Comparison of ENCODE assay signal across 8 cellular contexts in genomic region chr3:50321146-50321843, GRCh38. TPM values are rescaled to one million over a fixed set of nuclear protein-coding genes. Genes with fewer than 3 reads are reported as not detected.
A peak's percentile ranks its signal among the peaks of the same experiment; 100 is the strongest.
DNase-seq lines count a peak whose midpoint lies in the region; ATAC-seq and TF ChIP-seq lines count a peak whose summit lies in the region.

No MANE protein-coding gene starts in this region.

- peaks cover 46% of the 10 kb centered on the region for H3K4me1 Mint-ChIP-seq in activated naive CD4-positive, alpha-beta T cell treated with anti-CD3 and anti-CD28 coated beads, Interleukin-2, amount 10 ng/mL, durations not matched to agents 7 days and 5 days

- WGBS in suprapubic skin = no CpG with 5 or more reads among the region's 68 CpGs

- H3K36me3 Mint-ChIP-seq in activated naive CD4-positive, alpha-beta T cell treated with anti-CD3 and anti-CD28 coated beads, Interleukin-2, amount 10 ng/mL, durations not matched to agents 7 days and 5 days = peaks cover 7% of the 10 kb centered on the region

- peak overlapping the region; percentile 62 for H3K4me3 ChIP-seq in H7 (ENCODE audit: insufficient read depth, low read depth, low read length)
- H3K4me3 ChIP-seq in Loucy (ENCODE audit: low read length, poor library complexity, severe bottlenecking) = peak overlapping the region; percentile 78
- peak overlapping the region; percentile 93 for H3K4me3 ChIP-seq in suprapubic skin

- DNase-seq in H7 (peak; percentile 98), SK-MEL-5 (ENCODE audit: low read depth, low spot score) (peak; percentile 89), globus pallidus (ENCODE audit: low spot score) (peak; percentile 89), omental fat pad (ENCODE audit: low spot score) (peak; percentile 67), suprapubic skin (ENCODE audit: low spot score in 2 of 2) (peak; percentile 92 to 95)
- peak; percentile 90 for DNase-seq in activated naive CD4-positive, alpha-beta T cell treated with anti-CD3 and anti-CD28 coated beads, Interleukin-2, amount 10 ng/mL, durations not matched to agents 7 days and 5 days

- TF ChIP-seq CTCF in Loucy (conservative IDR thresholded peaks at IDR 0.05; ENCODE audit: low read length) (no peak), omental fat pad (IDR thresholded peaks at IDR 0.05) (peak in 1 of 3 donors; percentile 30), suprapubic skin (IDR thresholded peaks at IDR 0.05) (no peak)

- peak overlapping the region; percentile 94 for H3K4me3 Mint-ChIP-seq in activated naive CD4-positive, alpha-beta T cell treated with anti-CD3 and anti-CD28 coated beads, Interleukin-2, amount 10 ng/mL, durations not matched to agents 7 days and 5 days

- H3K27ac Mint-ChIP-seq in activated naive CD4-positive, alpha-beta T cell treated with anti-CD3 and anti-CD28 coated beads, Interleukin-2, amount 10 ng/mL, durations not matched to agents 7 days and 5 days = peak overlapping the region; percentile 91

- in situ Hi-C loops in SK-MEL-5 (cut with HindIII; ENCODE audit: low pct_unique_long_range_greater_than_20kb, low sequenced_read_pairs) = no loop called here

- H3K9me2 ChIP-seq in Loucy (replicated peaks; ENCODE audit: low read depth, low read length) = no peaks in the 10 kb centered on the region

- H3K27me3 ChIP-seq in H7 (ENCODE audit: control insufficient read depth, insufficient read depth, low read length) (no peaks in the 10 kb centered on the region), Loucy (ENCODE audit: insufficient read depth, low read length, poor library complexity, severe bottlenecking) (no peaks in the 10 kb centered on the region), suprapubic skin (no peaks in the 10 kb centered on the region)

- H3K9me3 Mint-ChIP-seq in activated naive CD4-positive, alpha-beta T cell treated with anti-CD3 and anti-CD28 coated beads, Interleukin-2, amount 10 ng/mL, durations not matched to agents 7 days and 5 days = no peaks in the 10 kb centered on the region

- no peaks in the 10 kb centered on the region for H3F3A ChIP-seq in Loucy (ENCODE audit: low read depth)

- no peak for TF ChIP-seq POLR2A in suprapubic skin (IDR thresholded peaks at IDR 0.05)

- peak overlapping the region; percentile 95 for H3K4me2 ChIP-seq in Loucy (ENCODE audit: low read depth, low read length, poor library complexity, severe bottlenecking)

- H2AFZ ChIP-seq in Loucy (ENCODE audit: low read length) = peak overlapping the region; percentile 98

- H3K27ac ChIP-seq in suprapubic skin = peak overlapping the region; percentile 96

- peak; percentile 81 for ATAC-seq in omental fat pad (ENCODE audit: low FRiP score)

- peaks cover 15% of the 10 kb centered on the region for H4K20me1 ChIP-seq in Loucy (ENCODE audit: insufficient read depth, low read length, poor library complexity, severe bottlenecking)

- H3K9me3 ChIP-seq in ES-I3 (ENCODE audit: control insufficient read depth, insufficient read depth, low read length) (no peaks in the 10 kb centered on the region), Loucy (ENCODE audit: insufficient read depth, low read depth, low read length) (no peaks in the 10 kb centered on the region), suprapubic skin (no peaks in the 10 kb centered on the region)

- H3K79me2 ChIP-seq in Loucy (ENCODE audit: insufficient read depth, low read length) = peaks cover 31% of the 10 kb centered on the region

- CTCF ChIA-PET in activated naive CD4-positive, alpha-beta T cell treated with anti-CD3 and anti-CD28 coated beads, Interleukin-2, amount 10 ng/mL, durations not matched to agents 7 days and 5 days (lab: Charles Lee) = interaction anchor here (0.7 to 2.2 kb wide), 3 partner anchors 9 to 30 kb away, joined by 3 to 8 read pairs (median 4); partner anchors contain the start of genes HYAL3 and NAA80

- H3K27me3 Mint-ChIP-seq in activated naive CD4-positive, alpha-beta T cell treated with anti-CD3 and anti-CD28 coated beads, Interleukin-2, amount 10 ng/mL, durations not matched to agents 7 days and 5 days = no peaks in the 10 kb centered on the region

- H3K4me1 ChIP-seq in ES-I3 (ENCODE audit: insufficient read depth, low read length) (peaks cover 36% of the 10 kb centered on the region; the same call in 1 of the 2 replicates), Loucy (ENCODE audit: insufficient read depth, low read length, poor library complexity, severe bottlenecking) (peaks cover 39% of the 10 kb centered on the region), suprapubic skin (peaks cover 84% of the 10 kb centered on the region)

- TF ChIP-seq EP300 in suprapubic skin (IDR thresholded peaks at IDR 0.05) = no peak

- H3K36me3 ChIP-seq in ES-I3 (ENCODE audit: insufficient read depth, low read length) (peaks cover 9% of the 10 kb centered on the region), H7 (replicated peaks; ENCODE audit: control insufficient read depth, insufficient read depth, low read length) (peaks cover 35% of the 10 kb centered on the region), Loucy (ENCODE audit: insufficient read depth, low read length) (no peaks in the 10 kb centered on the region), suprapubic skin (peaks cover 31% of the 10 kb centered on the region)

- H3K9ac ChIP-seq in ES-I3 (ENCODE audit: low read depth, low read length) = peak overlapping the region; percentile 89
- peak overlapping the region; percentile 77 for H3K9ac ChIP-seq in Loucy (ENCODE audit: low read depth, low read length, poor library complexity, severe bottlenecking)

RNA-seq across cellular contexts. Expression of gene HYAL2, which starts 1.2 kb away (rescaled TPM):
- 122 TPM in 2 replicates for total RNA-seq in H7 (2014; rRNA removed; shearing (Covaris generic))
- 78.5 and 86.4 TPM in 2 replicates for total RNA-seq in SK-MEL-5 (2014; rRNA removed; shearing (Covaris generic))
- polyA plus RNA-seq in SK-MEL-5 (2015; cell fraction: cytosol; rRNA removed) = 114 and 116 TPM in 2 replicates
- polyA plus RNA-seq in SK-MEL-5 (2015; cell fraction: nucleus; rRNA removed) = 16.3 and 32.5 TPM in 2 replicates
- total RNA-seq in omental fat pad (100 to 1,000 TPM; 106 to 348 (median 175) TPM), suprapubic skin (10 to 100 TPM; 47.7 to 87.0 (median 80.3) TPM)

RNA-seq across cellular contexts. Expression of gene TUSC2, which starts 6.7 kb away (rescaled TPM):
- 36.3 and 42.1 TPM in 2 replicates for total RNA-seq in H7 (2014; rRNA removed; shearing (Covaris generic))
- total RNA-seq in SK-MEL-5 (2014; rRNA removed; shearing (Covaris generic)) = 32.4 and 34.4 TPM in 2 replicates
- 110 and 113 TPM in 2 replicates for polyA plus RNA-seq in SK-MEL-5 (2015; cell fraction: cytosol; rRNA removed)
- polyA plus RNA-seq in SK-MEL-5 (2015; cell fraction: nucleus; rRNA removed) = 18.0 and 21.6 TPM in 2 replicates
- 10 to 100 TPM; 13.7 to 28.8 (median 22.8) TPM for total RNA-seq in omental fat pad
- total RNA-seq in suprapubic skin = 10 to 100 TPM; 12.8 to 21.7 (median 17.4) TPM

RNA-seq across cellular contexts. Expression of gene HYAL1, which starts 17.9 kb away (rescaled TPM):
- total RNA-seq in H7 (2014; rRNA removed; shearing (Covaris generic)) = 5.4 and 8.2 TPM in 2 replicates
- 0.24 and 1.1 TPM in 2 replicates for total RNA-seq in SK-MEL-5 (2014; rRNA removed; shearing (Covaris generic))
- polyA plus RNA-seq in SK-MEL-5 (2015; cell fraction: cytosol; rRNA removed) = 0.62 and 1.7 TPM in 2 replicates
- polyA plus RNA-seq in SK-MEL-5 (2015; cell fraction: nucleus; rRNA removed) = 2.6 and 3.8 TPM in 2 replicates
- total RNA-seq in omental fat pad = 10 to 100 TPM in 3 of 4 donors, 1 to 10 TPM in 1; 6.8 to 32.3 (median 14.6) TPM
- 10 to 100 TPM; 19.5 to 31.0 (median 27.4) TPM for total RNA-seq in suprapubic skin

RNA-seq across cellular contexts. Expression of gene RASSF1, which starts 19.3 kb away (rescaled TPM):
- total RNA-seq in H7 (2014; rRNA removed; shearing (Covaris generic)) = 11.4 and 16.7 TPM in 2 replicates
- 8.3 and 9.3 TPM in 2 replicates for total RNA-seq in SK-MEL-5 (2014; rRNA removed; shearing (Covaris generic))
- polyA plus RNA-seq in SK-MEL-5 (2015; cell fraction: cytosol; rRNA removed) = 22.7 and 25.3 TPM in 2 replicates
- 24.1 and 42.7 TPM in 2 replicates for polyA plus RNA-seq in SK-MEL-5 (2015; cell fraction: nucleus; rRNA removed)
- total RNA-seq in omental fat pad (10 to 100 TPM; 42.1 to 82.0 (median 53.3) TPM), suprapubic skin (10 to 100 TPM; 33.9 to 63.3 (median 39.7) TPM)

RNA-seq across cellular contexts. Expression of gene HYAL3, which starts 22.1 kb away (rescaled TPM):
- 3.5 and 5.7 TPM in 2 replicates for total RNA-seq in H7 (2014; rRNA removed; shearing (Covaris generic))
- 4.1 and 5.7 TPM in 2 replicates for total RNA-seq in SK-MEL-5 (2014; rRNA removed; shearing (Covaris generic))
- polyA plus RNA-seq in SK-MEL-5 (2015; cell fraction: cytosol; rRNA removed) = 3.5 and 4.3 TPM in 2 replicates
- polyA plus RNA-seq in SK-MEL-5 (2015; cell fraction: nucleus; rRNA removed) = 2.8 and 7.0 TPM in 2 replicates
- total RNA-seq in omental fat pad = 1 to 10 TPM; 1.9 to 6.2 (median 4.0) TPM
- total RNA-seq in suprapubic skin = 1 to 10 TPM; 2.5 to 7.8 (median 6.1) TPM

Comparison
In these comparisons a context has a peak if more than half of its experiments do, and no peak if none do; other contexts are left out.
1. Peak in every context shown above with its lines: DNase-seq, ATAC-seq, H3K4me3 ChIP-seq and H3K27ac ChIP-seq.